ENCODE assay signal across 24 cellular contexts in the genomic region with DNA sequence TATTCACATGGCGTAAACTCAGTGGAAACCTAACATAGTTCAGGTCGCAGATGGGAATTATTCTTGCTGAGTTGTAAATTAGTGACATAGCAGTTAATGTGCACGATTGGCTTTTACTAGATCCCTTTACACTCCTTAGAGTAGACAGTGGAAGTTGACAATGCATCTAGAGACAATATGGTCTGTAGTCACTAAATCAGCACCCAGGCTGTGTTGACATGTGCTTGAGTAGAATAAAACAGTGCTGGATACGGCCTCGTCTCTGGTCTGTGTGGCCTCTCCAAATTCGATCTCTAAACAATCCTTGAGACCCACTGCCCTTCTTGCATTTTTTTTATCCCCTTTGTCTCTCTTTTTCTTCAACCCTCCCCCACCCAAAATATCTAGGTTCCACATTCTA.
DNase-seq lines count a peak whose midpoint lies in the region; ATAC-seq and TF ChIP-seq lines count a peak whose summit lies in the region.
"Had no signal": no experiment of that assay in that cellular context is flagged by ENCODE, and none has a peak within 500 bp of the region (broad histone marks: within the 10 kb centered on the region; RNA-seq: fewer than 3 reads in every experiment).

No MANE protein-coding gene starts in this region.

- H3K27me3 ChIP-seq in A673 (replicated peaks; ENCODE audit: insufficient read depth, low read depth, low read length, poor library complexity) (no peaks in the 10 kb centered on the region), mesendoderm (ENCODE audit: insufficient read depth, low read length, poor library complexity) (no peaks in the 10 kb centered on the region)
- H3K27me3 ChIP-seq: BE2C, BLaER1 had no signal

- no peak overlapping the region for H2BK120ac ChIP-seq in mesendoderm (ENCODE audit: low read depth, low read length)

- H3K4me1 ChIP-seq in A673 (ENCODE audit: insufficient read depth, low read length, poor library complexity, severe bottlenecking) (peaks cover 62% of the 10 kb centered on the region), mesendoderm (ENCODE audit: control insufficient read depth, low read depth, low read length) (peaks cover 3% of the 10 kb centered on the region)
- H3K4me1 ChIP-seq: A549, BE2C had no signal

- no peaks in the 10 kb centered on the region for H3K9me3 ChIP-seq in A673 (ENCODE audit: low read depth, low read length, poor library complexity, severe bottlenecking)
- H3K9me3 ChIP-seq: A549, BE2C, BLaER1 had no signal

- H2BK5ac ChIP-seq in mesendoderm (ENCODE audit: low read length), result peak overlapping the region; percentile 69

- no CpG with 5 or more reads among the region's 6 CpGs for WGBS in mesendoderm (ENCODE audit: extremely low coverage, insufficient coverage, low lambda C conversion rate)

- H4K5ac ChIP-seq in mesendoderm (ENCODE audit: low read length), result no peak overlapping the region

- H3K36me3 ChIP-seq in A673 (ENCODE audit: insufficient read depth, low read length, poor library complexity, severe bottlenecking) (no peaks in the 10 kb centered on the region), mesendoderm (ENCODE audit: control insufficient read depth, insufficient read depth, low read length) (no peaks in the 10 kb centered on the region)
- H3K36me3 ChIP-seq: BE2C, BLaER1 had no signal

- H3K9ac ChIP-seq in mesendoderm (ENCODE audit: low read length), result no peak overlapping the region
- H3K9ac ChIP-seq: BLaER1 had no signal

- H3K4ac ChIP-seq in mesendoderm (ENCODE audit: low read depth, low read length), result no peak overlapping the region

- H3K4me2 ChIP-seq in mesendoderm (ENCODE audit: low read length), result no peak overlapping the region
- H3K4me2 ChIP-seq: A549, BLaER1 had no signal

- H3K27ac ChIP-seq in A673 (ENCODE audit: low read depth, low read length, poor library complexity, severe bottlenecking) (peak overlapping the region; percentile 90), mesendoderm (ENCODE audit: low read depth, low read length) (no peak overlapping the region)
- H3K27ac ChIP-seq: 22Rv1, A549, BLaER1 had no signal

- no peak for DNase-seq in Right ventricle myocardium superior
- no peak for DNase-seq in Right ventricle myocardium inferior (ENCODE audit: missing footprints)
- DNase-seq in A673 (ENCODE audit: low spot score), result no peak
- DNase-seq in mesendoderm, result no peak
- DNase-seq in NK-92 (lab: John Stamatoyannopoulos, UW; ENCODE audit: unreplicated experiment), result no peak
- no peak for DNase-seq in activated T-cell treated with anti-CD3 and anti-CD28 coated beads, Interleukin-2, amount 50 U/mL, for 1 hour
- DNase-seq: ACHN; BE2C; C1 segment of cervical spinal cord; CD4-positive, alpha-beta memory T cell; CD4-positive, CD25-positive, alpha-beta regulatory T cell; CD8-positive, alpha-beta memory T cell; COR-L47; DMS 273 treated with DMSO at 0.1 percent for 48 hours; DMS153; DMS53; DMS79; DND-41; EL; GDM1 had no signal

- no TSS peak for BruUV-seq in A673 (replicated peaks; lab: Mats Ljungman, UMichigan)

- POLR2A ChIA-PET in A673 (lab: Charles Lee; ENCODE audit: low non-redundant PET), result no interaction called here

- H3K18ac ChIP-seq in mesendoderm (ENCODE audit: low read length), result no peak overlapping the region

- no peak overlapping the region for H3K56ac ChIP-seq in mesendoderm (ENCODE audit: low read length)

- H3K79me1 ChIP-seq in mesendoderm (ENCODE audit: low read length), result no peaks in the 10 kb centered on the region

- peak overlapping the region; percentile 51 for H3K4me3 ChIP-seq in A673 (ENCODE audit: low read depth, low read length, poor library complexity, severe bottlenecking)
- H3K4me3 ChIP-seq in mesendoderm (ENCODE audit: low read length), result no peak overlapping the region
- H3K4me3 ChIP-seq: A549, BLaER1, GM12878 had no signal

- no peak overlapping the region for H4K8ac ChIP-seq in mesendoderm (ENCODE audit: low read depth, low read length)

- no peak for TF ChIP-seq CTCF in A673 (conservative IDR thresholded peaks at IDR 0.05; ENCODE audit: low read depth, low read length)

- intact Hi-C loops in Right ventricle myocardium superior (cut with DNase I), result no loop called here
- intact Hi-C loops in Right ventricle myocardium inferior (cut with DNase I), result no loop called here
- intact Hi-C loops in A673 (cut with micrococcal nuclease; ENCODE audit: unreplicated experiment), result no loop called here

- H2BK15ac ChIP-seq in mesendoderm (replicated peaks; ENCODE audit: low read depth), result no peak overlapping the region

- H3K23ac ChIP-seq in mesendoderm (ENCODE audit: low read length), result no peak overlapping the region

- no peak overlapping the region for H2AK5ac ChIP-seq in mesendoderm (ENCODE audit: low read length)

- no peaks in the 10 kb centered on the region for H3K79me2 ChIP-seq in mesendoderm (ENCODE audit: control insufficient read depth, insufficient read depth, low read length)

- peak; percentile 58 for ATAC-seq in Right ventricle myocardium superior (ENCODE audit: poor library complexity)
- no peak for ATAC-seq in Right ventricle myocardium inferior
- ATAC-seq: A549, GM12878 had no signal

- CTCF ChIA-PET in A673 (lab: Charles Lee), result no interaction called here
